In genomic region chr22:25837288-25837900, GRCh38 we compare ENCODE assay signal across 21 cellular contexts.
"Had no signal": no experiment of that assay in that cellular context is flagged by ENCODE, and none has a peak within 500 bp of the region (broad histone marks: within the 10 kb centered on the region; RNA-seq: fewer than 3 reads in every experiment).

No MANE protein-coding gene starts in this region.

- DNase-seq: activated CD4-positive, alpha-beta T cell treated with anti-CD3 and anti-CD28 coated beads for 48 hours; activated CD4-positive, CD25-positive, alpha-beta regulatory T cell; activated CD8-positive, alpha-beta T cell treated with anti-CD3 and anti-CD28 coated beads for 36 hours; activated effector memory CD4-positive, alpha-beta T cell treated with Interleukin-2 at 50 U/mL for 16 hours; activated naive CD4-positive, alpha-beta T cell treated with anti-CD3 and anti-CD28 coated beads, Interleukin-2, amount 10 ng/mL, durations not matched to agents 7 days and 5 days; activated naive CD8-positive, alpha-beta T cell treated with anti-CD3 and anti-CD28 coated beads, Interleukin-2, amount 50 U/mL, for 24 hours; activated T-cell treated with anti-CD3 and anti-CD28 coated beads, Interleukin-2, amount 50 U/mL, for 4 hours; anterior cingulate cortex; effector memory CD4-positive, alpha-beta T cell; hippocampal formation; mesenchymal stem cell; natural killer cell; pancreas; stimulated activated CD4-positive, alpha-beta T cell treated with anti-CD3 and anti-CD28 coated beads, Interleukin-2, amount 100 ng/mL, for 24 hours; stimulated activated naive CD8-positive, alpha-beta T cell treated with anti-CD3 and anti-CD28 coated beads, Interleukin-15, Interleukin-2, amounts not matched to agents 100 U/mL and 50 U/mL, for 24 hours; T1000; tibial artery had no signal

- H3K36me3 ChIP-seq: neutrophil, pancreas, tibial artery had no signal

- ATAC-seq: activated CD8-positive, alpha-beta T cell treated with anti-CD3 and anti-CD28 coated beads for 36 hours; activated naive CD8-positive, alpha-beta T cell treated with anti-CD3 and anti-CD28 coated beads, Interleukin-2, amount 50 U/mL, for 24 hours; activated T-cell treated with anti-CD3 and anti-CD28 coated beads, Interleukin-2, amount 50 U/mL, for 4 hours; natural killer cell; pancreas; stimulated activated naive CD8-positive, alpha-beta T cell treated with anti-CD3 and anti-CD28 coated beads, Interleukin-15, Interleukin-2, amounts not matched to agents 100 U/mL and 50 U/mL, for 24 hours had no signal

- H3K9me3 Mint-ChIP-seq: activated CD8-positive, alpha-beta T cell treated with anti-CD3 and anti-CD28 coated beads for 36 hours; activated naive CD4-positive, alpha-beta T cell treated with anti-CD3 and anti-CD28 coated beads, Interleukin-2, amount 10 ng/mL, durations not matched to agents 7 days and 5 days; activated naive CD8-positive, alpha-beta T cell treated with anti-CD3 and anti-CD28 coated beads, Interleukin-2, amount 50 U/mL, for 24 hours; activated T-cell treated with anti-CD3 and anti-CD28 coated beads, Interleukin-2, amount 50 U/mL, for 4 hours; dendritic cell treated with granulocyte-macrophage colony-stimulating factor and Interleukin-4, amounts not matched to agents 40 ng/mL and 50 ng/mL, for 4 days; natural killer cell had no signal

- H3K9me3 ChIP-seq: esophagus muscularis mucosa, neutrophil, pancreas, tibial artery had no signal

- H3K4me1 ChIP-seq: pancreas, tibial artery had no signal

- H3K4me3 Mint-ChIP-seq: activated CD8-positive, alpha-beta T cell treated with anti-CD3 and anti-CD28 coated beads for 36 hours; activated naive CD4-positive, alpha-beta T cell treated with anti-CD3 and anti-CD28 coated beads, Interleukin-2, amount 10 ng/mL, durations not matched to agents 7 days and 5 days; activated naive CD8-positive, alpha-beta T cell treated with anti-CD3 and anti-CD28 coated beads, Interleukin-2, amount 50 U/mL, for 24 hours; activated T-cell treated with anti-CD3 and anti-CD28 coated beads, Interleukin-2, amount 50 U/mL, for 4 hours; brain; dendritic cell treated with granulocyte-macrophage colony-stimulating factor and Interleukin-4, amounts not matched to agents 40 ng/mL and 50 ng/mL, for 4 days; natural killer cell had no signal

- H3K27ac ChIP-seq: esophagus muscularis mucosa, neutrophil, pancreas, tibial artery had no signal

- H3K27ac Mint-ChIP-seq: activated CD8-positive, alpha-beta T cell treated with anti-CD3 and anti-CD28 coated beads for 36 hours; activated naive CD4-positive, alpha-beta T cell treated with anti-CD3 and anti-CD28 coated beads, Interleukin-2, amount 10 ng/mL, durations not matched to agents 7 days and 5 days; activated naive CD8-positive, alpha-beta T cell treated with anti-CD3 and anti-CD28 coated beads, Interleukin-2, amount 50 U/mL, for 24 hours; brain; dendritic cell treated with granulocyte-macrophage colony-stimulating factor and Interleukin-4, amounts not matched to agents 40 ng/mL and 50 ng/mL, for 4 days; natural killer cell had no signal

- H3K27me3 ChIP-seq: neutrophil, pancreas, tibial artery had no signal

- H3K4me3 ChIP-seq: esophagus muscularis mucosa, pancreas, tibial artery had no signal

- H3K4me1 Mint-ChIP-seq: activated naive CD4-positive, alpha-beta T cell treated with anti-CD3 and anti-CD28 coated beads, Interleukin-2, amount 10 ng/mL, durations not matched to agents 7 days and 5 days; activated naive CD8-positive, alpha-beta T cell treated with anti-CD3 and anti-CD28 coated beads, Interleukin-2, amount 50 U/mL, for 24 hours; natural killer cell had no signal

- H3K36me3 Mint-ChIP-seq: activated naive CD4-positive, alpha-beta T cell treated with anti-CD3 and anti-CD28 coated beads, Interleukin-2, amount 10 ng/mL, durations not matched to agents 7 days and 5 days; brain; natural killer cell had no signal
